1 cellular context compared by ENCODE assay signal in genomic region chr16:79598341-79599181, GRCh38.
A peak's percentile ranks its signal among the peaks of the same experiment; 100 is the strongest.
TF ChIP-seq lines count a peak whose summit lies in the region.

No MANE protein-coding gene starts in this region.

TF ChIP-seq in H1, 55 proteins besides CTCF, POLR2A, EP300 and RAD21 (continued from another document):
- TF ChIP-seq MAX (IDR thresholded peaks at IDR 0.05) (peak; percentile 68), BACH1 (IDR thresholded peaks at IDR 0.05; ENCODE audit: low read length) (no peak), RXRA (IDR thresholded peaks at IDR 0.05; ENCODE audit: insufficient read depth, low read depth, low read length) (no peak), FOSL1 (IDR thresholded peaks at IDR 0.05; ENCODE audit: insufficient read depth, low read depth, low read length) (no peak), CBX5 (IDR thresholded peaks at IDR 0.05; ENCODE audit: low read depth, low read length) (no peak), POLR2AphosphoS5 (IDR thresholded peaks at IDR 0.05; ENCODE audit: low read depth, low read length) (no peak), SAP30 (IDR thresholded peaks at IDR 0.05; ENCODE audit: insufficient read depth, insufficient replicate concordance, low read length) (no peak)
TF ChIP-seq in H1: peak in this region for 4.
